11 cellular contexts compared by ENCODE assay signal in the genomic region with DNA sequence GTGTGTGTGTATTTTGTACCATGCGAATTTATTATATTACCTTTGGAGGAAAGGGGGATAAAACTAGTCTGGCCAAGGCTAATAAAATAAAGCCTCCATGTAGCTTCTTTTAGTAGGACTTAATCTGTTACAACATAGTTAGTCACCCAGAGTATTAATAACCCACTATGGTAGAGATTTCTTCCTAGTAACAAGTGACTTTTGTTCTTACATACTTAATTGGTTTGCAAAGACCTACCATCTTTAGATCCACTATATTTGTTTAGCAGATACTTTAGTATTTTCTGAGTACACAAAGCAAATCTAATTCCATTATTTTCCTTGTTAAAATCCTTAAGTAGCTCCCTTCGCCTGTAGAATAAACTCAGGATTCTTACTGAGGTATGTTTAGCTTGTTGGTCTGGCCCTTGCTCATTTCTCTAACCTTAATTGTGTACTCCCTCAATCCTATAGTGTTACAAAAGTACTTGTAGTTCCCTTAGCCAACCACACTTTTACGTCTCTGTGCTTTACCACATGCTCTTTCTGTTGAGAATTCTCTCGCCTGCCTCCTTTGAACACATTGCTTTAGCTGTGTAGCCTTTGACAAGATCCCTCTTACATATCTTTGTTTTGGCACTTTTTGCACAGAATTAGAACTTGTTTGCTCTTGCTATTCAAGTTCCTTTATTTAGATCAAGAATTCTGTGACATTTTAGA. TPM values are rescaled to one million over a fixed set of nuclear protein-coding genes. Genes with fewer than 3 reads are reported as not detected.
DNase-seq lines count a peak whose midpoint lies in the region; ATAC-seq and TF ChIP-seq lines count a peak whose summit lies in the region.
"Had no signal": no experiment of that assay in that cellular context is flagged by ENCODE, and none has a peak within 500 bp of the region (broad histone marks: within the 10 kb centered on the region; RNA-seq: fewer than 3 reads in every experiment).

No MANE protein-coding gene starts in this region.

- H3K9me3 Mint-ChIP-seq in CD4-positive, CD25-positive, alpha-beta regulatory T cell, result no peaks in the 10 kb centered on the region

- peaks cover 42% of the 10 kb centered on the region for H3K4me1 ChIP-seq in CD4-positive, CD25-positive, alpha-beta regulatory T cell (ENCODE audit: control insufficient read depth, insufficient read depth, low read length, poor library complexity, severe bottlenecking)
- H3K4me1 ChIP-seq in ascending aorta, result peaks cover 7 to 28% of the 10 kb centered on the region in 2 donors
- peaks cover 0 to 8% of the 10 kb centered on the region in 2 donors for H3K4me1 ChIP-seq in uterus

- H3K27ac Mint-ChIP-seq in CD4-positive, CD25-positive, alpha-beta regulatory T cell, result peak overlapping the region in 2 of 3 donors; percentile 6 to 32

- peaks cover 27 to 71% (median 55%) of the 10 kb centered on the region in 4 donors for H3K4me1 Mint-ChIP-seq in CD4-positive, CD25-positive, alpha-beta regulatory T cell

- intact Hi-C loops in ascending aorta (cut with DNase I) (loop anchor here (2.0 kb wide), 1 partner anchor 25 kb away; a partner anchor contains a TSS), uterus (cut with DNase I; ENCODE audit: low total_unique reads) (no loop called here)

- no peaks in the 10 kb centered on the region for H3K9me3 ChIP-seq in CD4-positive, CD25-positive, alpha-beta regulatory T cell (ENCODE audit: control insufficient read depth in 2 of 2, low read length in 2 of 2)
- no peaks in the 10 kb centered on the region for H3K9me3 ChIP-seq in ascending aorta
- H3K9me3 ChIP-seq in uterus, result no peaks in the 10 kb centered on the region

- ATAC-seq in CD4-positive, CD25-positive, alpha-beta regulatory T cell (ENCODE audit: low read depth in 2 of 2), result no peak
- no peak for ATAC-seq in GM19397 (IDR thresholded peaks at IDR 0.05; ENCODE audit: unreplicated experiment)

- no peak for DNase-seq in CD4-positive, CD25-positive, alpha-beta regulatory T cell
- DNase-seq in Kasumi-1 (lab: John Stamatoyannopoulos, UW) (peak; percentile 70 to 80), cardiac fibroblast (ENCODE audit: low read depth in 2 of 2) (peak; percentile 43 to 68), myocyte (ENCODE audit: low read depth) (peak; percentile 52), ascending aorta (ENCODE audit: low spot score in 2 of 2) (no peak), caudate nucleus (lab: John Stamatoyannopoulos, UW) (no peak), uterus (no peak)
- DNase-seq: activated CD4-positive, alpha-beta T cell treated with anti-CD3 and anti-CD28 coated beads for 4 hours; NCI-H69; stimulated activated CD4-positive, alpha-beta T cell treated with anti-CD3 and anti-CD28 coated beads, Interleukin-2, amount 100 ng/mL, for 24 hours had no signal

- peak overlapping the region; percentile 21 for H3K4me3 ChIP-seq in CD4-positive, CD25-positive, alpha-beta regulatory T cell (ENCODE audit: low read depth, low read length)
- H3K4me3 ChIP-seq in cardiac fibroblast (replicated peaks in 1 of 2; ENCODE audit: low read depth in 2 of 2, low read length in 2 of 2) (no peak overlapping the region), ascending aorta (no peak overlapping the region), uterus (no peak overlapping the region)

- no peak for TF ChIP-seq POLR2A in uterus (IDR thresholded peaks at IDR 0.05)

- H3K27me3 ChIP-seq in CD4-positive, CD25-positive, alpha-beta regulatory T cell (ENCODE audit: control insufficient read depth, insufficient read depth, low read length), result no peaks in the 10 kb centered on the region
- no peaks in the 10 kb centered on the region for H3K27me3 ChIP-seq in ascending aorta
- H3K27me3 ChIP-seq in uterus, result no peaks in the 10 kb centered on the region

- H3K27ac ChIP-seq in CD4-positive, CD25-positive, alpha-beta regulatory T cell (ENCODE audit: insufficient read depth, low read length, poor library complexity, severe bottlenecking), result no peak overlapping the region
- H3K27ac ChIP-seq in ascending aorta, result peak overlapping the region in 1 of 2 donors; percentile 70
- no peak overlapping the region for H3K27ac ChIP-seq in caudate nucleus (ENCODE audit: low read depth, low read length)
- no peak overlapping the region for H3K27ac ChIP-seq in uterus

- peaks cover 17% of the 10 kb centered on the region for H3K36me3 Mint-ChIP-seq in CD4-positive, CD25-positive, alpha-beta regulatory T cell

- peaks cover 43% of the 10 kb centered on the region for H3K36me3 ChIP-seq in CD4-positive, CD25-positive, alpha-beta regulatory T cell (ENCODE audit: control insufficient read depth, insufficient read depth, low read length)
- peaks cover 0 to 27% of the 10 kb centered on the region in 2 donors for H3K36me3 ChIP-seq in ascending aorta
- H3K36me3 ChIP-seq in uterus, result no peaks in the 10 kb centered on the region

- H3K27me3 Mint-ChIP-seq in CD4-positive, CD25-positive, alpha-beta regulatory T cell, result no peaks in the 10 kb centered on the region

- no peak for TF ChIP-seq CTCF in cardiac fibroblast (IDR thresholded peaks at IDR 0.05; ENCODE audit: low read depth, low read length)
- no peak for TF ChIP-seq CTCF in ascending aorta (IDR thresholded peaks at IDR 0.05)
- TF ChIP-seq CTCF in uterus (IDR thresholded peaks at IDR 0.05), result no peak

- peak overlapping the region in 1 of 4 donors; percentile 58 for H3K4me3 Mint-ChIP-seq in CD4-positive, CD25-positive, alpha-beta regulatory T cell

RNA-seq across cellular contexts. Expression of a gene that starts 23.6 kb away (rescaled TPM):
- 111 TPM for total RNA-seq in CD4-positive, CD25-positive, alpha-beta regulatory T cell
- 10 to 100 TPM; 37.4 to 47.2 (median 37.9) TPM for polyA plus RNA-seq in CD4-positive, CD25-positive, alpha-beta regulatory T cell
- total RNA-seq in myocyte, result 338 and 354 TPM in 2 replicates
- polyA plus RNA-seq in myocyte (2012), result 135 TPM
- total RNA-seq in ascending aorta, result 88.7 TPM
- total RNA-seq in uterus, result 100 to 1,000 TPM in 3 of 4 donors, 10 to 100 TPM in 1; 89.7 to 463 (median 245) TPM

Comparison
In these comparisons a context has a peak if more than half of its experiments do, and no peak if none do; other contexts are left out.
1. DNase-seq: peak in Kasumi-1 (2 of 2), cardiac fibroblast (2 of 2) and myocyte (single experiment); none in CD4-positive, CD25-positive, alpha-beta regulatory T cell (0 of 3), ascending aorta (0 of 2), caudate nucleus (0 of 61) and uterus (0 of 2).